Comparison of ENCODE assay signal across 8 cellular contexts in genomic region chr14:73851567-73852382, GRCh38. TPM values are rescaled to one million over a fixed set of nuclear protein-coding genes. Genes with fewer than 3 reads are reported as not detected.
DNase-seq lines count a peak whose midpoint lies in the region; ATAC-seq and TF ChIP-seq lines count a peak whose summit lies in the region.

Gene PTGR2 (plus strand): TSS chr14:73851831. CDS start chr14:73858863, 7,032 bp downstream.

- peak; percentile 77 to 94 (median 83) for DNase-seq in CD4-positive, alpha-beta T cell
- DNase-seq in HS-5 (ENCODE audit: low read depth) (peak; percentile 78), NK-92 (lab: John Stamatoyannopoulos, UW; ENCODE audit: unreplicated experiment) (peak; percentile 67), lung microvascular endothelial cell (ENCODE audit: low read depth in 2 of 2) (peak; percentile 93 to 97)
- DNase-seq in activated CD8-positive, alpha-beta memory T cell treated with anti-CD3 and anti-CD28 coated beads for 24 hours, result peak; percentile 92
- DNase-seq in effector CD8-positive, alpha-beta T cell (lab: John Stamatoyannopoulos, UW), result peak; percentile 92
- peak; percentile 76 to 85 (median 79) for DNase-seq in stimulated activated CD4-positive, alpha-beta T cell treated with anti-CD3 and anti-CD28 coated beads, TNF-alpha, amount 100 ng/mL, for 4 hours (ENCODE audit: low read depth in 3 of 3)

- no peaks in the 10 kb centered on the region for H3K9me3 Mint-ChIP-seq in CD4-positive, alpha-beta T cell

- peaks cover 24% of the 10 kb centered on the region for H3K4me1 Mint-ChIP-seq in CD4-positive, alpha-beta T cell (ENCODE audit: low read depth)

- POLR2A ChIA-PET in CD4-positive, alpha-beta T cell (lab: Charles Lee), result interaction anchor here (0.6 to 3.0 kb wide), 29 partner anchors 10 to 912 kb away, joined by 3 to 33 read pairs (median 5); partner anchors contain the start of genes ACOT2, ACOT6, BBOF1 and COQ6

- intact Hi-C loops in CD4-positive, alpha-beta T cell (cut with DNase I, micrococcal nuclease), result loop anchor here (1.0 to 5.0 kb wide), 2 partner anchors 35 to 36 kb away; partner anchors contain the start of gene ZNF410 (in 2 of the 2)

- H3K9me3 ChIP-seq in CD4-positive, alpha-beta T cell (ENCODE audit: control insufficient read depth, low read length), result no peaks in the 10 kb centered on the region

- peaks cover 5% of the 10 kb centered on the region for H3K36me3 Mint-ChIP-seq in CD4-positive, alpha-beta T cell (ENCODE audit: low read depth)

- no peak for TF ChIP-seq CTCF in CD4-positive, alpha-beta T cell (IDR thresholded peaks at IDR 0.05)

- H3K4me3 Mint-ChIP-seq in CD4-positive, alpha-beta T cell, result peak within 1 kb of the TSS; percentile 91

- no peaks in the 10 kb centered on the region for H3K27me3 Mint-ChIP-seq in CD4-positive, alpha-beta T cell

- ATAC-seq in CD4-positive, alpha-beta T cell (ENCODE audit: poor library complexity), result peak; percentile 93
- peak; percentile 85 for ATAC-seq in GM19463 (IDR thresholded peaks at IDR 0.05; ENCODE audit: unreplicated experiment)

- CTCF ChIA-PET in CD4-positive, alpha-beta T cell (lab: Charles Lee), result interaction anchor here (0.9 to 1.6 kb wide), 2 partner anchors 27 to 30 kb away, joined by 3 read pairs; no protein-coding TSS in a partner anchor

- peak within 1 kb of the TSS; percentile 72 for H3K27ac ChIP-seq in CD4-positive, alpha-beta T cell (ENCODE audit: low read depth, low read length)

- H3K27me3 ChIP-seq in CD4-positive, alpha-beta T cell (ENCODE audit: control insufficient read depth, insufficient read depth, low read length), result no peaks in the 10 kb centered on the region

- peak within 1 kb of the TSS; percentile 94 for H3K27ac Mint-ChIP-seq in CD4-positive, alpha-beta T cell

RNA-seq across cellular contexts. Expression of gene PTGR2, which starts in this region (rescaled TPM):
- total RNA-seq in CD4-positive, alpha-beta T cell, result 1 to 10 TPM in 1 of 2 experiments, under 1 TPM in 1; 0.70 to 1.1 TPM
- total RNA-seq in lung microvascular endothelial cell, result 1.3 and 1.8 TPM in 2 replicates

Comparison
In these comparisons a context has a peak if more than half of its experiments do, and no peak if none do; other contexts are left out.
1. Peak in every context shown above with its lines: DNase-seq, ATAC-seq and H3K27ac ChIP-seq.